8 cellular contexts compared by ENCODE assay signal in the genomic region with DNA sequence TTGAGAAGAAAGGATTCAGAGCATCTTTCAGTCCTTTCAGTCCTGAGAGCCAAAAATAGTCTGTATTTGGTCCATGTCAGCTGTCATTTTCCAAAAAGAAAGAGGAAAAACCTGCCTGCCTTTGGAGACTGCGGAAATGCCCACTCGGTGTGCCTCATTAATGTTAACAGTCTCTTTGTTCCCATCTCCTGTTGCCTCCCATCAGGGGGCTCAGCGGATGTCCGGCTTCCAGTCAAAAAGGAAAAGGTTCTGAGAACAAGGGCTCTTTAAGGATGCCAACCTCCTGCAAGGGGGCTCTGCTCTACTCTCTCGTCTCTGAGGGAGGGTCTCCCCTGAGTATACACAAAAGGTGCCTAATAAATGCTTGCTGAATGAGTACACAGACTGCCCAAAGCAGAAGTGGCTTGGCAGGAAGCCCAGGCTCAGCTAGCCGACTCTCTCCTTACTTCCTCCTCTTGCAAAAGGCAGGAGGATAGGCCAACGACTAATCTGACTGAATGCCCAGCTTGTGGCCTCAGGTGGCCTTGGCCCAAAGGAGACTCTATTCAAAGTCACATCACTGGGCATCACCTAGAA. TPM values are rescaled to one million over a fixed set of nuclear protein-coding genes. Genes with fewer than 3 reads are reported as not detected.
A peak's percentile ranks its signal among the peaks of the same experiment; 100 is the strongest.
DNase-seq lines count a peak whose midpoint lies in the region; ATAC-seq and TF ChIP-seq lines count a peak whose summit lies in the region.

No MANE protein-coding gene starts in this region.

- no peaks in the 10 kb centered on the region for H3K9me3 ChIP-seq in mucosa of descending colon
- H3K9me3 ChIP-seq in effector memory CD4-positive, alpha-beta T cell (ENCODE audit: control insufficient read depth, low read length): no peaks in the 10 kb centered on the region

- peak; percentile 42 for DNase-seq in ELF-1 (ENCODE audit: low read depth, low spot score)
- peak; percentile 16 for DNase-seq in NCI-H510A (lab: John Stamatoyannopoulos, UW)
- DNase-seq in dermis blood vessel endothelial cell: peak; percentile 69
- peak; percentile 69 to 77 (median 75) for DNase-seq in mucosa of descending colon
- no peak for DNase-seq in RKO (ENCODE audit: low spot score)
- no peak for DNase-seq in effector memory CD4-positive, alpha-beta T cell
- DNase-seq in cortex of kidney (lab: John Stamatoyannopoulos, UW): no peak

- no peak for TF ChIP-seq CTCF in mucosa of descending colon (IDR thresholded peaks at IDR 0.05)

- H3K4me1 ChIP-seq in mucosa of descending colon (ENCODE audit: low read depth): peaks cover 9% of the 10 kb centered on the region
- H3K4me1 ChIP-seq in effector memory CD4-positive, alpha-beta T cell (ENCODE audit: control insufficient read depth, insufficient read depth, low read length, poor library complexity, severe bottlenecking): no peaks in the 10 kb centered on the region

- intact Hi-C loops in mucosa of descending colon (cut with DNase I, micrococcal nuclease): no loop called here

- H3K27ac ChIP-seq in effector memory CD4-positive, alpha-beta T cell (ENCODE audit: insufficient read depth, low read length, poor library complexity, severe bottlenecking): no peak overlapping the region

- H3K4me3 ChIP-seq in mucosa of descending colon: no peak overlapping the region
- H3K4me3 ChIP-seq in effector memory CD4-positive, alpha-beta T cell (ENCODE audit: insufficient read depth, low read depth, low read length, poor library complexity, severe bottlenecking): no peak overlapping the region

- peak; percentile 79 for ATAC-seq in mucosa of descending colon
- no peak for ATAC-seq in GM19452 (IDR thresholded peaks at IDR 0.05; ENCODE audit: unreplicated experiment)

- no peaks in the 10 kb centered on the region for H3K27me3 ChIP-seq in effector memory CD4-positive, alpha-beta T cell (replicated peaks; ENCODE audit: control insufficient read depth, insufficient read depth, low read length, poor library complexity, severe bottlenecking)

- H3K36me3 ChIP-seq in mucosa of descending colon (ENCODE audit: low read depth): no peaks in the 10 kb centered on the region
- H3K36me3 ChIP-seq in effector memory CD4-positive, alpha-beta T cell (ENCODE audit: control insufficient read depth, insufficient read depth, low read length): peaks cover 57% of the 10 kb centered on the region

RNA-seq across cellular contexts. Expression of a gene that starts 17.3 kb away (rescaled TPM):
- total RNA-seq in dermis blood vessel endothelial cell: 32.1 and 37.4 TPM in 2 replicates
- 100 to 1,000 TPM in 2 of 3 donors, 10 to 100 TPM in 1; 66.0 to 166 (median 126) TPM for total RNA-seq in mucosa of descending colon

RNA-seq across cellular contexts. Expression of a gene that starts 32.5 kb away (rescaled TPM):
- total RNA-seq in dermis blood vessel endothelial cell (2.9 and 3.9 TPM in 2 replicates), mucosa of descending colon (1 to 10 TPM; 3.4 to 7.9 (median 6.8) TPM)

RNA-seq across cellular contexts. Expression of a gene that starts 35.0 kb away (rescaled TPM):
- total RNA-seq in dermis blood vessel endothelial cell (0.85 and 0.93 TPM in 2 replicates), mucosa of descending colon (10 to 100 TPM in 2 of 3 donors, 1 to 10 TPM in 1; 4.8 to 21.3 (median 16.8) TPM)

RNA-seq across cellular contexts. Expression of a gene that starts 41.3 kb away (rescaled TPM):
- total RNA-seq in dermis blood vessel endothelial cell (777 and 912 TPM in 2 replicates), mucosa of descending colon (1,000 to 10,000 TPM; 1,144 to 1,252 (median 1,216) TPM)

RNA-seq across cellular contexts. Expression of a gene that starts 43.4 kb away (rescaled TPM):
- total RNA-seq in dermis blood vessel endothelial cell (25.6 and 36.9 TPM in 2 replicates), mucosa of descending colon (10 to 100 TPM in 2 of 3 donors, 1 to 10 TPM in 1; 6.5 to 74.4 (median 19.3) TPM)

Comparison
In these comparisons a context has a peak if more than half of its experiments do, and no peak if none do; other contexts are left out.
1. DNase-seq: peak in ELF-1 (single experiment), NCI-H510A (single experiment), dermis blood vessel endothelial cell (single experiment) and mucosa of descending colon (3 of 3); none in RKO (single experiment), effector memory CD4-positive, alpha-beta T cell (0 of 3) and cortex of kidney (single experiment).